Comparison of ENCODE assay signal across 30 cellular contexts in the genomic region with DNA sequence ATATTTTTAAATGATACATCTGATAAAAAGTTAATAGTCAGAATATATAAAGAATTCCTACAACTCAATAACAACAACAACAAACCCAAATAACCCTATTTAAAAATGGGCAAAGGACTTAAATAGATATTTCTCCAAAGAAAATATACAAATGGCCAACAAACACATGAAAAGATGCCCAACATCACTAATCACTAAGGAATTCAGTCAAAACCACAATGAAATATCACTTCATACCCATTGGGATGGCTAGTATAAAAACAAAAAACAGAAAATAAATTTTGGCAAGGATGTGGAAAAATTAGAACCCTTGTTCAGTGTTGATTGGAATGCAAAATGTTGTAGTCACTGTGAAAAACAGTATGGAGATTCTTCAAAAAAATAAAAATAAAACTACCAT.
"Had no signal": no experiment of that assay in that cellular context is flagged by ENCODE, and none has a peak within 500 bp of the region (broad histone marks: within the 10 kb centered on the region; RNA-seq: fewer than 3 reads in every experiment).

No MANE protein-coding gene starts in this region.

- H3K4me1 ChIP-seq: esophagus squamous epithelium, transverse colon had no signal

- H3K9me3 ChIP-seq: neutrophil had no signal

- H3K36me3 ChIP-seq: breast epithelium, esophagus squamous epithelium, gastrocnemius medialis, neutrophil, sigmoid colon, stomach, transverse colon, WERI-Rb-1 had no signal

- H3K4me1 Mint-ChIP-seq: central memory CD8-positive, alpha-beta T cell; stimulated activated naive B cell treated with anti-CD40 and anti-IgM and Interleukin-4, amounts not matched to agents 10 μg/mL and 1 μg/mL and 100 μg/mL, for 72 hours had no signal

- H3K27me3 ChIP-seq: breast epithelium, gastrocnemius medialis, hepatocyte, neutrophil, sigmoid colon, stomach, transverse colon had no signal

- H3K4me3 Mint-ChIP-seq: activated naive CD8-positive, alpha-beta T cell; central memory CD8-positive, alpha-beta T cell; nephron progenitor cell; stimulated activated naive B cell treated with anti-CD40 and anti-IgM and Interleukin-4, amounts not matched to agents 10 μg/mL and 1 μg/mL and 100 μg/mL, for 72 hours; T-helper 1 cell treated with Interleukin-12 subunit alpha and Interleukin-12 subunit beta and Interleukin-4 antibody, amounts not matched to agents 30 μg/mL and 1 μg/mL, for 36 hours had no signal

- H3K27ac Mint-ChIP-seq: activated naive CD8-positive, alpha-beta T cell; nephron progenitor cell; progenitor cell of endocrine pancreas; stimulated activated naive B cell treated with anti-CD40 and anti-IgM and Interleukin-4, amounts not matched to agents 10 μg/mL and 1 μg/mL and 100 μg/mL, for 72 hours; T-helper 1 cell treated with Interleukin-12 subunit alpha and Interleukin-12 subunit beta and Interleukin-4 antibody, amounts not matched to agents 30 μg/mL and 1 μg/mL, for 36 hours had no signal

- H3K4me2 ChIP-seq: hepatocyte, smooth muscle cell had no signal

- H3K79me2 ChIP-seq: hepatocyte had no signal

- H3K27me3 Mint-ChIP-seq: activated naive CD8-positive, alpha-beta T cell; progenitor cell of endocrine pancreas had no signal

- H2AFZ ChIP-seq: hepatocyte had no signal

- DNase-seq: activated CD4-positive, alpha-beta T cell treated with anti-CD3 and anti-CD28 coated beads for 48 hours; activated CD4-positive, alpha-beta T cell treated with anti-CD3 and anti-CD28 coated beads, Interleukin-2, amount 50 U/mL, for 48 hours; activated CD8-positive, alpha-beta memory T cell treated with anti-CD3 and anti-CD28 coated beads for 24 hours; activated effector memory CD4-positive, alpha-beta T cell treated with Interleukin-2 at 50 U/mL for 16 hours; activated naive CD4-positive, alpha-beta T cell treated with Interleukin-2 at 50 U/mL for 16 hours; amniotic stem cell; dermis blood vessel endothelial cell; effector CD4-positive, alpha-beta T cell; esophagus squamous epithelium; gastrocnemius medialis; left cardiac atrium; left ventricle myocardium superior; nephron progenitor cell; retina; sigmoid colon; stimulated activated CD4-positive, alpha-beta T cell treated with anti-CD3 and anti-CD28 coated beads, Interleukin-1b, Interleukin-23, amount 100 ng/mL, for 48 hours; stimulated activated CD4-positive, alpha-beta T cell treated with anti-CD3 and anti-CD28 coated beads, Interleukin-4, amount 100 ng/mL, for 4 hours; stimulated activated naive B cell treated with anti-CD40 and anti-IgM and Interleukin-4, amounts not matched to agents 10 μg/mL and 1 μg/mL and 100 μg/mL, for 72 hours; stomach; T-helper 9 cell; transverse colon; WERI-Rb-1 had no signal

- H3K27ac ChIP-seq: breast epithelium, gastrocnemius medialis, hepatocyte, neutrophil, transverse colon, WERI-Rb-1 had no signal

- H3K4me3 ChIP-seq: breast epithelium, esophagus squamous epithelium, gastrocnemius medialis, hepatocyte, sigmoid colon, smooth muscle cell, stomach, transverse colon had no signal
